ENCODE assay signal across 26 cellular contexts in genomic region chr3:178485756-178486155, GRCh38. TPM values are rescaled to one million over a fixed set of nuclear protein-coding genes. Genes with fewer than 3 reads are reported as not detected.
A peak's percentile ranks its signal among the peaks of the same experiment; 100 is the strongest.
DNase-seq lines count a peak whose midpoint lies in the region; ATAC-seq and TF ChIP-seq lines count a peak whose summit lies in the region.
"Had no signal": no experiment of that assay in that cellular context is flagged by ENCODE, and none has a peak within 500 bp of the region (broad histone marks: within the 10 kb centered on the region; RNA-seq: fewer than 3 reads in every experiment).

No MANE protein-coding gene starts in this region.

- H3K4me1 ChIP-seq in testis: no peaks in the 10 kb centered on the region
- H3K4me1 ChIP-seq in spleen: no peaks in the 10 kb centered on the region
- H3K4me1 ChIP-seq: esophagus squamous epithelium, lower lobe of right lung, pancreas, right lobe of liver, SJCRH30, upper lobe of right lung had no signal

- TF ChIP-seq CTCF in fibroblast of mammary gland (conservative IDR thresholded peaks at IDR 0.05; ENCODE audit: control insufficient read depth, insufficient read depth, low read depth, low read length) (no peak), testis (IDR thresholded peaks at IDR 0.05) (no peak), spleen (IDR thresholded peaks at IDR 0.05 in 8 of 11, conservative IDR thresholded peaks at IDR 0.05 in 3 of 11) (no peak)

- H3K9me3 ChIP-seq in testis (no peaks in the 10 kb centered on the region), spleen (no peaks in the 10 kb centered on the region)
- H3K9me3 ChIP-seq: esophagus squamous epithelium, lower lobe of right lung, pancreas, right lobe of liver, SJCRH30, upper lobe of right lung had no signal

- ATAC-seq in GM19455 (IDR thresholded peaks at IDR 0.05; ENCODE audit: unreplicated experiment): no peak
- ATAC-seq: lower lobe of right lung, pancreas, right lobe of liver, upper lobe of right lung had no signal

- no peaks in the 10 kb centered on the region for H3K27me3 ChIP-seq in testis
- H3K27me3 ChIP-seq in spleen (replicated peaks in 1 of 7): no peaks in the 10 kb centered on the region
- H3K27me3 ChIP-seq: hepatocyte, pancreas, right lobe of liver, SJCRH30, upper lobe of right lung had no signal

- no peak overlapping the region for H3K4me3 ChIP-seq in fibroblast of mammary gland (ENCODE audit: control insufficient read depth, low read depth, low read length)
- no peak overlapping the region for H3K4me3 ChIP-seq in testis
- no peak overlapping the region for H3K4me3 ChIP-seq in spleen
- H3K4me3 ChIP-seq: esophagus squamous epithelium, hepatocyte, lower lobe of right lung, pancreas, right lobe of liver, SJCRH30, upper lobe of right lung had no signal

- H3K27ac ChIP-seq in testis (no peak overlapping the region), spleen (no peak overlapping the region)
- H3K27ac ChIP-seq: esophagus squamous epithelium, hepatocyte, KMS-11, lower lobe of right lung, pancreas, right lobe of liver, SJCRH30, upper lobe of right lung, WERI-Rb-1 had no signal

- 84 to 92% methylated on average over 4 of the region's 4 CpGs for WGBS in testis, 2 donors
- WGBS in spleen, 5 donors: 69 to 83% (median 79%) methylated on average over 4 of the region's 4 CpGs

- DNase-seq in GM04504 (ENCODE audit: low read depth): peak; percentile 68
- DNase-seq in RPMI7951 (ENCODE audit: low read depth): peak; percentile 98
- DNase-seq in fibroblast of mammary gland (ENCODE audit: low read depth): peak; percentile 83
- DNase-seq in stromal cell of bone marrow (ENCODE audit: low read depth): peak; percentile 41
- DNase-seq in testis: no peak
- DNase-seq in spleen: no peak
- DNase-seq: activated CD4-positive, alpha-beta T cell treated with anti-CD3 and anti-CD28 coated beads, Interleukin-2, amount 50 U/mL, for 4 hours; amygdala; cerebellar nuclear complex; DMS153; effector memory CD4-positive, alpha-beta T cell; esophagus squamous epithelium; islet precursor cell; lower lobe of right lung; NCI-H1092; NCI-H2107; NCI-H526 treated with DMSO at 0.1 percent for 48 hours; OCI-M1; pancreas; right lobe of liver; SJCRH30; upper lobe of right lung; WERI-Rb-1 had no signal

- TF ChIP-seq POLR2A in testis (IDR thresholded peaks at IDR 0.05) (no peak), spleen (IDR thresholded peaks at IDR 0.05) (no peak)

- H3K36me3 ChIP-seq in testis (ENCODE audit: low read depth, missing control alignments) (no peaks in the 10 kb centered on the region), spleen (no peaks in the 10 kb centered on the region)
- H3K36me3 ChIP-seq: esophagus squamous epithelium, lower lobe of right lung, pancreas, right lobe of liver, SJCRH30, upper lobe of right lung, WERI-Rb-1 had no signal

- intact Hi-C loops in testis (cut with DNase I; ENCODE audit: low total_unique reads) (no loop called here), spleen (cut with DNase I; ENCODE audit: low total_unique reads) (no loop called here)

RNA-seq across cellular contexts. Expression of gene KCNMB2, which starts 50.5 kb away (rescaled TPM):
- total RNA-seq in RPMI7951 (2014; rRNA removed; shearing (Covaris generic)): 23.0 and 27.4 TPM in 2 replicates
- total RNA-seq in testis (not detected), spleen (under 1 TPM in 4 of 7 donors, not detected in 3; 0.60 to 0.70 (median 0.66) TPM)
- polyA plus RNA-seq in testis (ENCODE audit: insufficient read depth, low read depth, low replicate concordance) (2.6 TPM), spleen (under 1 TPM in 1 of 3 donors, not detected in 2; 0.03 TPM)
- total RNA-seq: right lobe of liver, SJCRH30 had no signal
- polyA plus RNA-seq: hepatocyte had no signal

Comparison
In these comparisons a context has a peak if more than half of its experiments do, and no peak if none do; other contexts are left out.
1. DNase-seq: peak in GM04504 (single experiment), RPMI7951 (single experiment), fibroblast of mammary gland (single experiment) and stromal cell of bone marrow (single experiment); none in testis (single experiment) and spleen (single experiment).
2. RNA of gene KCNMB2, which starts 50.5 kb away (total RNA-seq): 23.0 to 27.4 TPM in RPMI7951; 0.60 to 0.70 TPM in spleen and not detected in testis; every median in the first group is over 10 times any median in the second.